In genomic region chr11:60810151-60810550, GRCh38 we compare ENCODE assay signal across 23 cellular contexts. TPM values are rescaled to one million over a fixed set of nuclear protein-coding genes. Genes with fewer than 3 reads are reported as not detected.
A peak's percentile ranks its signal among the peaks of the same experiment; 100 is the strongest.
DNase-seq lines count a peak whose midpoint lies in the region; ATAC-seq and TF ChIP-seq lines count a peak whose summit lies in the region.
"Had no signal": no experiment of that assay in that cellular context is flagged by ENCODE, and none has a peak within 500 bp of the region (broad histone marks: within the 10 kb centered on the region; RNA-seq: fewer than 3 reads in every experiment).

No MANE protein-coding gene starts in this region.

- H3K4me1 ChIP-seq in BLaER1 (peaks cover 54% of the 10 kb centered on the region), osteoblast (ENCODE audit: insufficient read depth, low read length) (no peaks in the 10 kb centered on the region)
- H3K4me1 ChIP-seq: A549, BE2C had no signal

- TF ChIP-seq CTCF in chondrocyte (IDR thresholded peaks at IDR 0.05) (no peak), osteoblast (IDR thresholded peaks at IDR 0.05; ENCODE audit: extremely low read depth, low read depth, low read length) (no peak)

- H3K4me1 Mint-ChIP-seq in chondrocyte (ENCODE audit: low read depth): no peaks in the 10 kb centered on the region
- H3K4me1 Mint-ChIP-seq: CD4-positive, CD25-positive, alpha-beta regulatory T cell had no signal

- H3K36me3 Mint-ChIP-seq in chondrocyte (ENCODE audit: low read depth): no peaks in the 10 kb centered on the region
- H3K36me3 Mint-ChIP-seq: CD4-positive, CD25-positive, alpha-beta regulatory T cell; CD8-positive, alpha-beta T cell had no signal

- peaks cover 32% of the 10 kb centered on the region for H3K27me3 Mint-ChIP-seq in chondrocyte (ENCODE audit: low read depth)

- H3K27me3 ChIP-seq in BLaER1: no peaks in the 10 kb centered on the region
- no peaks in the 10 kb centered on the region for H3K27me3 ChIP-seq in osteoblast (ENCODE audit: insufficient read depth, low read length)
- H3K27me3 ChIP-seq: BE2C had no signal

- H4K20me1 ChIP-seq in BLaER1: no peaks in the 10 kb centered on the region
- no peaks in the 10 kb centered on the region for H4K20me1 ChIP-seq in osteoblast (ENCODE audit: insufficient read depth, low read length)

- H3K4me3 Mint-ChIP-seq in chondrocyte (ENCODE audit: unreplicated experiment): no peak overlapping the region
- H3K4me3 Mint-ChIP-seq: CD4-positive, CD25-positive, alpha-beta regulatory T cell; CD8-positive, alpha-beta T cell had no signal

- H3K9me3 ChIP-seq in BLaER1 (peaks cover 23% of the 10 kb centered on the region), osteoblast (ENCODE audit: low read depth, low read length) (no peaks in the 10 kb centered on the region)
- H3K9me3 ChIP-seq: A549, BE2C had no signal

- H3K27ac ChIP-seq in BLaER1: peak overlapping the region; percentile 91; the same call in 1 of the 2 replicates
- H3K27ac ChIP-seq in osteoblast (ENCODE audit: low read depth, low read length): no peak overlapping the region
- H3K27ac ChIP-seq: A549, C4-2B, GM23248 had no signal

- H2AFZ ChIP-seq in osteoblast (ENCODE audit: low read length): no peak overlapping the region
- H2AFZ ChIP-seq: GM23248 had no signal

- H3K9ac ChIP-seq in BLaER1: peak overlapping the region; percentile 71; the same call in 1 of the 2 replicates
- H3K9ac ChIP-seq: GM23248 had no signal

- no peaks in the 10 kb centered on the region for H3K79me2 ChIP-seq in osteoblast (ENCODE audit: insufficient read depth, low read length)

- H3K36me3 ChIP-seq in BLaER1 (no peaks in the 10 kb centered on the region), osteoblast (ENCODE audit: insufficient read depth, low read length) (no peaks in the 10 kb centered on the region)
- H3K36me3 ChIP-seq: BE2C had no signal

- peak; percentile 80 for DNase-seq in chondrocyte (ENCODE audit: low spot score)
- peak; percentile 61 for DNase-seq in osteoblast (ENCODE audit: insufficient read length, low spot score, missing footprints)
- no peak for DNase-seq in NCI-H2081 (lab: John Stamatoyannopoulos, UW)
- DNase-seq in middle frontal gyrus (ENCODE audit: extremely low spot score, low spot score): no peak
- DNase-seq: 8988T; ACHN; AML-193; BE2C; CD4-positive, CD25-positive, alpha-beta regulatory T cell; CD8-positive, alpha-beta T cell; DMS 273 treated with DMSO at 0.1 percent for 48 hours; DMS79; EL; GDM1; GM23248; H7; HCEC 1CT had no signal

- no peaks in the 10 kb centered on the region for H3K9me3 Mint-ChIP-seq in chondrocyte (ENCODE audit: low read depth)
- H3K9me3 Mint-ChIP-seq: CD8-positive, alpha-beta T cell had no signal

- H3K4me2 ChIP-seq in BLaER1 (peak overlapping the region; percentile 84), osteoblast (ENCODE audit: insufficient read depth, low read length) (no peak overlapping the region)
- H3K4me2 ChIP-seq: A549 had no signal

- no peak overlapping the region for H3K4me3 ChIP-seq in BLaER1
- no peak overlapping the region for H3K4me3 ChIP-seq in osteoblast (ENCODE audit: insufficient read depth, low read length)
- H3K4me3 ChIP-seq: A549, GM12878, GM23248 had no signal

- H3K27ac Mint-ChIP-seq in chondrocyte (ENCODE audit: unreplicated experiment): no peak overlapping the region
- H3K27ac Mint-ChIP-seq: CD4-positive, CD25-positive, alpha-beta regulatory T cell; CD8-positive, alpha-beta T cell had no signal

- ATAC-seq in HG02678 (IDR thresholded peaks at IDR 0.05; ENCODE audit: unreplicated experiment): no peak
- ATAC-seq: A549; CD8-positive, alpha-beta T cell had no signal

RNA-seq across cellular contexts. Expression of gene MS4A10, which starts 25.0 kb away (rescaled TPM):
- not detected in 3 replicates for total RNA-seq in chondrocyte
- not detected in 2 replicates for total RNA-seq in osteoblast
- total RNA-seq: CD4-positive, CD25-positive, alpha-beta regulatory T cell; CD8-positive, alpha-beta T cell; GM12878; GM23248; H1; H7 had no signal

RNA-seq across cellular contexts. Expression of gene CCDC86, which starts 31.8 kb away (rescaled TPM):
- total RNA-seq in chondrocyte: 16.6 to 18.6 TPM (median 17.7 TPM) in 3 replicates
- 6.2 and 7.4 TPM in 2 replicates for total RNA-seq in osteoblast

RNA-seq across cellular contexts. Expression of gene PTGDR2, which starts 45.6 kb away (rescaled TPM):
- total RNA-seq in chondrocyte: 0.12 TPM in 1 of 3 replicates, not detected in the others
- not detected in 2 replicates for total RNA-seq in osteoblast
- total RNA-seq: GM23248, H1 had no signal

RNA-seq across cellular contexts. Expression of gene MS4A15, which starts 53.5 kb away (rescaled TPM):
- total RNA-seq in chondrocyte (not detected in 3 replicates), osteoblast (not detected in 2 replicates)
- total RNA-seq: CD4-positive, CD25-positive, alpha-beta regulatory T cell; CD8-positive, alpha-beta T cell; GM23248 had no signal

RNA-seq across cellular contexts. Expression of gene ZP1, which starts 57.2 kb away (rescaled TPM):
- total RNA-seq in chondrocyte (0.40 to 0.49 TPM in 2 of 3 replicates, not detected in the other), osteoblast (under 0.01 and 0.36 TPM in 2 replicates)
- total RNA-seq: CD4-positive, CD25-positive, alpha-beta regulatory T cell; CD8-positive, alpha-beta T cell; GM12878; H1; H7 had no signal

Comparison
In these comparisons a context has a peak if more than half of its experiments do, and no peak if none do; other contexts are left out.
1. DNase-seq: peak in chondrocyte (single experiment) and osteoblast (single experiment); none in NCI-H2081 (0 of 2) and middle frontal gyrus (single experiment).